Comparison of ENCODE assay signal across 1 cellular context in genomic region chr2:127528487-127528886, GRCh38.
TF ChIP-seq lines count a peak whose summit lies in the region.

No MANE protein-coding gene starts in this region.

TF ChIP-seq in H1, 55 proteins besides CTCF, POLR2A, EP300 and RAD21:
- TF ChIP-seq SP4 (IDR thresholded peaks at IDR 0.05; ENCODE audit: low read length) (no peak), CBX5 (IDR thresholded peaks at IDR 0.05; ENCODE audit: low read depth, low read length) (no peak), ASH2L (IDR thresholded peaks at IDR 0.05; ENCODE audit: low read length) (no peak), EZH2 (IDR thresholded peaks at IDR 0.05; ENCODE audit: low read depth, low read length, severe bottlenecking) (no peak), BCL11A (IDR thresholded peaks at IDR 0.05; ENCODE audit: low read depth in 2 of 2, low read length in 2 of 2) (no peak), TAF1 (IDR thresholded peaks at IDR 0.05; ENCODE audit: low read depth, low read length) (no peak)
